ENCODE assay signal across 22 cellular contexts in the genomic region with DNA sequence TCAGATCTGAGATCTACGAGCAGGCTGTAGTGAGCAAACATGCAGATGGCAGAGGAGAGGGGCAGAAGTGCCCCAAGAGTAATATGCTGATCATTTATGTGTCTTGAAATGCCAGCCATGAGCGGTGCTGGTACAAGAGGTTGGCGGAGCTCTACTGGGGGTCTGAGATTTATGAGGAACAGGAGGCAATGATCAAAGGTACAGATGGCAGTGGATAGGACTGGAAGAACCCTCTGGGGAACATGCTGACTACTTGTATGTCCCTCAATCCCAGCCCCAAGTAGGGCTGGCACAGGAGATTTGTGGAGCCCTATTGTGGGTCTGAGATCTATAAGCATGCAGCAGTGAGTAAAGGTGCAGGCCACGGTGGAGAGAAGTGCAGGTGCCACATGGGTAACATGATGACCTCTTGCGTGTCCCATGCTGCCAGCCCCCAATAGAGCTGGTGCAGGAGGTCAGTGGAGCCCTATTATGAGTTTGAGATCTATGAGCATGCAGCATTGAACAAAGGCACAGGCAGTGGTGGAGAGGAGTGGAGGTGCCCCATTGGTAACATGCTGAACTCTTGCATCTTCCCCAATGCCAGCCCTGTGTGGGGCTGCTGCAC.
DNase-seq lines count a peak whose midpoint lies in the region; ATAC-seq and TF ChIP-seq lines count a peak whose summit lies in the region.
"Had no signal": no experiment of that assay in that cellular context is flagged by ENCODE, and none has a peak within 500 bp of the region (broad histone marks: within the 10 kb centered on the region; RNA-seq: fewer than 3 reads in every experiment).

No MANE protein-coding gene starts in this region.

- peak overlapping the region; percentile 94 for H3K23ac ChIP-seq in neuronal stem cell (ENCODE audit: low read depth, low read length, poor library complexity)

- no peak overlapping the region for H2BK120ac ChIP-seq in neuronal stem cell (ENCODE audit: low read depth, low read length)

- H3K9me3 ChIP-seq in neuronal stem cell (replicated peaks in 1 of 2; ENCODE audit: control insufficient read depth in 2 of 2, insufficient read depth in 1 of 2, low read depth in 1 of 2, low read length in 2 of 2) (peaks cover 0 to 5% of the 10 kb centered on the region in 2 donors), ascending aorta (no peaks in the 10 kb centered on the region)
- H3K9me3 ChIP-seq in naive thymus-derived CD4-positive, alpha-beta T cell (ENCODE audit: control insufficient read depth in 2 of 3, low read length in 3 of 3) = no peaks in the 10 kb centered on the region
- H3K9me3 ChIP-seq: Caco-2, HAP-1 had no signal

- DNase-seq in natural killer cell treated with Interleukin-12 subunit alpha and Interleukin-12 subunit beta and Interleukin-15 and Interleukin-18, amount 100 ng/mL, for 72 hours (ENCODE audit: low spot score) = no peak
- DNase-seq in natural killer cell = no peak
- no peak for DNase-seq in neuronal stem cell (ENCODE audit: low spot score)
- DNase-seq in germinal center (ENCODE audit: low spot score) = no peak
- DNase-seq in cortex of kidney (lab: John Stamatoyannopoulos, UW) = no peak
- DNase-seq in naive thymus-derived CD4-positive, alpha-beta T cell = no peak
- no peak for DNase-seq in ascending aorta (ENCODE audit: low spot score in 2 of 2)
- DNase-seq: Caco-2; CD4-positive, CD25-positive, alpha-beta regulatory T cell; CD8-positive, alpha-beta T cell; DMS153; DMS79; EL; GDM1; GOT3 had no signal

- H3K4ac ChIP-seq in neuronal stem cell (ENCODE audit: low read length) = no peak overlapping the region

- no peak overlapping the region for H2AK5ac ChIP-seq in neuronal stem cell (ENCODE audit: low read depth, low read length)

- no CpG with 5 or more reads among the region's 5 CpGs for WGBS in neuronal stem cell (ENCODE audit: extremely low coverage in 2 of 2, insufficient read length in 2 of 2, insufficient replicate concordance in 1 of 2), 2 donors

- H3K27ac Mint-ChIP-seq in natural killer cell treated with Interleukin-12 subunit alpha and Interleukin-12 subunit beta and Interleukin-15 and Interleukin-18, amount 100 ng/mL, for 72 hours = no peak overlapping the region
- H3K27ac Mint-ChIP-seq in natural killer cell = no peak overlapping the region
- no peak overlapping the region for H3K27ac Mint-ChIP-seq in stimulated activated memory B cell treated with anti-CD40 and anti-IgM and Interleukin-4, amounts not matched to agents 10 μg/mL and 1 μg/mL and 100 μg/mL, for 72 hours
- no peak overlapping the region for H3K27ac Mint-ChIP-seq in naive thymus-derived CD4-positive, alpha-beta T cell
- H3K27ac Mint-ChIP-seq: B cell; CD4-positive, CD25-positive, alpha-beta regulatory T cell; CD8-positive, alpha-beta T cell had no signal

- no peak overlapping the region for H3K4me2 ChIP-seq in neuronal stem cell (ENCODE audit: insufficient read depth, low read length, poor library complexity, severe bottlenecking)
- H3K4me2 ChIP-seq: BLaER1 had no signal

- no peak overlapping the region for H2BK12ac ChIP-seq in neuronal stem cell (ENCODE audit: low read length)

- H2BK15ac ChIP-seq in neuronal stem cell (ENCODE audit: low read length) = no peak overlapping the region

- TF ChIP-seq CTCF in natural killer cell (IDR thresholded peaks at IDR 0.05) (no peak), ascending aorta (IDR thresholded peaks at IDR 0.05) (no peak)

- no peak overlapping the region for H2AFZ ChIP-seq in neuronal stem cell (ENCODE audit: low read length)

- H3K79me1 ChIP-seq in neuronal stem cell (ENCODE audit: low read depth, low read length) = no peaks in the 10 kb centered on the region

- no peak overlapping the region for H4K91ac ChIP-seq in neuronal stem cell (ENCODE audit: low read depth, low read length, poor library complexity)

- peak; percentile 15 to 20 for ATAC-seq in natural killer cell treated with Interleukin-12 subunit alpha and Interleukin-12 subunit beta and Interleukin-15 and Interleukin-18, amount 100 ng/mL, for 72 hours
- ATAC-seq in natural killer cell = no peak
- ATAC-seq in stimulated activated memory B cell treated with anti-CD40 and anti-IgM and Interleukin-4, amounts not matched to agents 10 μg/mL and 1 μg/mL and 100 μg/mL, for 72 hours = peak; percentile 35
- ATAC-seq in naive thymus-derived CD4-positive, alpha-beta T cell = no peak
- ATAC-seq: CD8-positive, alpha-beta T cell; GM12878 had no signal

- no peaks in the 10 kb centered on the region for H3K36me3 Mint-ChIP-seq in natural killer cell treated with Interleukin-12 subunit alpha and Interleukin-12 subunit beta and Interleukin-15 and Interleukin-18, amount 100 ng/mL, for 72 hours
- no peaks in the 10 kb centered on the region for H3K36me3 Mint-ChIP-seq in natural killer cell
- peaks cover 6% of the 10 kb centered on the region for H3K36me3 Mint-ChIP-seq in stimulated activated memory B cell treated with anti-CD40 and anti-IgM and Interleukin-4, amounts not matched to agents 10 μg/mL and 1 μg/mL and 100 μg/mL, for 72 hours
- H3K36me3 Mint-ChIP-seq in naive thymus-derived CD4-positive, alpha-beta T cell = peaks cover 0 to 9% (median 5%) of the 10 kb centered on the region in 5 donors
- H3K36me3 Mint-ChIP-seq: CD4-positive, CD25-positive, alpha-beta regulatory T cell; CD8-positive, alpha-beta T cell had no signal

- no peaks in the 10 kb centered on the region for H3K9me3 Mint-ChIP-seq in natural killer cell treated with Interleukin-12 subunit alpha and Interleukin-12 subunit beta and Interleukin-15 and Interleukin-18, amount 100 ng/mL, for 72 hours
- H3K9me3 Mint-ChIP-seq in natural killer cell = no peaks in the 10 kb centered on the region
- H3K9me3 Mint-ChIP-seq in stimulated activated memory B cell treated with anti-CD40 and anti-IgM and Interleukin-4, amounts not matched to agents 10 μg/mL and 1 μg/mL and 100 μg/mL, for 72 hours = peaks cover 8% of the 10 kb centered on the region
- H3K9me3 Mint-ChIP-seq in naive thymus-derived CD4-positive, alpha-beta T cell = peaks cover 0 to 12% (median 7%) of the 10 kb centered on the region in 11 donors

- H3K4me1 Mint-ChIP-seq in natural killer cell treated with Interleukin-12 subunit alpha and Interleukin-12 subunit beta and Interleukin-15 and Interleukin-18, amount 100 ng/mL, for 72 hours (ENCODE audit: low read depth in 2 of 2) = no peaks in the 10 kb centered on the region
- no peaks in the 10 kb centered on the region for H3K4me1 Mint-ChIP-seq in natural killer cell
- H3K4me1 Mint-ChIP-seq in stimulated activated memory B cell treated with anti-CD40 and anti-IgM and Interleukin-4, amounts not matched to agents 10 μg/mL and 1 μg/mL and 100 μg/mL, for 72 hours = no peaks in the 10 kb centered on the region
- peaks cover 0 to 1% (median 0%) of the 10 kb centered on the region in 7 donors for H3K4me1 Mint-ChIP-seq in naive thymus-derived CD4-positive, alpha-beta T cell
- H3K4me1 Mint-ChIP-seq: B cell; CD4-positive, CD25-positive, alpha-beta regulatory T cell had no signal

- peaks cover 7 to 10% of the 10 kb centered on the region in 2 donors for H3K27me3 Mint-ChIP-seq in natural killer cell treated with Interleukin-12 subunit alpha and Interleukin-12 subunit beta and Interleukin-15 and Interleukin-18, amount 100 ng/mL, for 72 hours
- H3K27me3 Mint-ChIP-seq in natural killer cell (ENCODE audit: low read depth in 2 of 2) = peaks cover 9 to 12% of the 10 kb centered on the region in 2 donors
- peaks cover 9% of the 10 kb centered on the region for H3K27me3 Mint-ChIP-seq in stimulated activated memory B cell treated with anti-CD40 and anti-IgM and Interleukin-4, amounts not matched to agents 10 μg/mL and 1 μg/mL and 100 μg/mL, for 72 hours
- peaks cover 0 to 20% (median 8%) of the 10 kb centered on the region in 5 donors for H3K27me3 Mint-ChIP-seq in naive thymus-derived CD4-positive, alpha-beta T cell

- H3K36me3 ChIP-seq in neuronal stem cell (replicated peaks in 1 of 2; ENCODE audit: control insufficient read depth in 2 of 2, insufficient read depth in 2 of 2, low read length in 2 of 2) (no peaks in the 10 kb centered on the region), ascending aorta (no peaks in the 10 kb centered on the region)
- no peaks in the 10 kb centered on the region for H3K36me3 ChIP-seq in naive thymus-derived CD4-positive, alpha-beta T cell (ENCODE audit: control insufficient read depth in 2 of 3, insufficient read depth in 3 of 3, low read length in 3 of 3)
- H3K36me3 ChIP-seq: BLaER1, HAP-1 had no signal

- H3K27ac ChIP-seq in neuronal stem cell (replicated peaks; ENCODE audit: low read length) (no peak overlapping the region), ascending aorta (no peak overlapping the region)
- H3K27ac ChIP-seq in naive thymus-derived CD4-positive, alpha-beta T cell (ENCODE audit: low read depth, low read length) = no peak overlapping the region
- H3K27ac ChIP-seq: 22Rv1, BLaER1, C4-2B had no signal

- intact Hi-C loops in natural killer cell (cut with micrococcal nuclease) = no loop called here
- intact Hi-C loops in naive thymus-derived CD4-positive, alpha-beta T cell (cut with micrococcal nuclease) = no loop called here
- intact Hi-C loops in ascending aorta (cut with DNase I) = no loop called here

- no peak overlapping the region for H3K9ac ChIP-seq in neuronal stem cell (ENCODE audit: low read depth, low read length, poor library complexity)
- H3K9ac ChIP-seq: BLaER1 had no signal

- no peak overlapping the region for H3K14ac ChIP-seq in neuronal stem cell (ENCODE audit: low read length)

- H2BK5ac ChIP-seq in neuronal stem cell (ENCODE audit: low read length) = no peak overlapping the region

- CTCF ChIA-PET in naive thymus-derived CD4-positive, alpha-beta T cell (lab: Charles Lee) = no interaction called here

- POLR2A ChIA-PET in naive thymus-derived CD4-positive, alpha-beta T cell (lab: Charles Lee) = no interaction called here

- no peak overlapping the region for H4K8ac ChIP-seq in neuronal stem cell (ENCODE audit: low read depth, low read length)

- peak overlapping the region; percentile 80 for H3K18ac ChIP-seq in neuronal stem cell (ENCODE audit: low read length)

- H3K4me3 ChIP-seq in neuronal stem cell (ENCODE audit: low read length in 2 of 2) (no peak overlapping the region), ascending aorta (no peak overlapping the region)
- H3K4me3 ChIP-seq in naive thymus-derived CD4-positive, alpha-beta T cell (ENCODE audit: low read length) = no peak overlapping the region
- H3K4me3 ChIP-seq: BLaER1, GM12878, HAP-1 had no signal

- no peak overlapping the region for H3K4me3 Mint-ChIP-seq in natural killer cell treated with Interleukin-12 subunit alpha and Interleukin-12 subunit beta and Interleukin-15 and Interleukin-18, amount 100 ng/mL, for 72 hours
- no peak overlapping the region for H3K4me3 Mint-ChIP-seq in natural killer cell
- no peak overlapping the region for H3K4me3 Mint-ChIP-seq in stimulated activated memory B cell treated with anti-CD40 and anti-IgM and Interleukin-4, amounts not matched to agents 10 μg/mL and 1 μg/mL and 100 μg/mL, for 72 hours
- no peak overlapping the region for H3K4me3 Mint-ChIP-seq in naive thymus-derived CD4-positive, alpha-beta T cell
- H3K4me3 Mint-ChIP-seq: B cell; CD4-positive, CD25-positive, alpha-beta regulatory T cell; CD8-positive, alpha-beta T cell had no signal

- H3K4me1 ChIP-seq in neuronal stem cell (ENCODE audit: control insufficient read depth in 2 of 2, insufficient read depth in 1 of 2, low read depth in 1 of 2, low read length in 2 of 2) = no peaks in the 10 kb centered on the region
- no peaks in the 10 kb centered on the region for H3K4me1 ChIP-seq in naive thymus-derived CD4-positive, alpha-beta T cell (ENCODE audit: control insufficient read depth in 2 of 2, insufficient read depth in 2 of 2, low read length in 2 of 2)
- no peaks in the 10 kb centered on the region for H3K4me1 ChIP-seq in ascending aorta
- H3K4me1 ChIP-seq: Caco-2, HAP-1 had no signal

- H3K27me3 ChIP-seq in neuronal stem cell (ENCODE audit: control insufficient read depth in 3 of 3, insufficient read depth in 3 of 3, low read depth in 1 of 3, low read length in 3 of 3) (no peaks in the 10 kb centered on the region), ascending aorta (no peaks in the 10 kb centered on the region)
- no peaks in the 10 kb centered on the region for H3K27me3 ChIP-seq in naive thymus-derived CD4-positive, alpha-beta T cell (ENCODE audit: control insufficient read depth in 2 of 2, insufficient read depth in 2 of 2, low read length in 2 of 2)
- H3K27me3 ChIP-seq: BLaER1 had no signal

Comparison
In these comparisons a context has a peak if more than half of its experiments do, and no peak if none do; other contexts are left out.
1. ATAC-seq: peak in natural killer cell treated with Interleukin-12 subunit alpha and Interleukin-12 subunit beta and Interleukin-15 and Interleukin-18, amount 100 ng/mL, for 72 hours (2 of 2) and stimulated activated memory B cell treated with anti-CD40 and anti-IgM and Interleukin-4, amounts not matched to agents 10 μg/mL and 1 μg/mL and 100 μg/mL, for 72 hours (single experiment); none in natural killer cell (0 of 3) and naive thymus-derived CD4-positive, alpha-beta T cell (single experiment).